Comparison of ENCODE assay signal across 17 cellular contexts in the genomic region with DNA sequence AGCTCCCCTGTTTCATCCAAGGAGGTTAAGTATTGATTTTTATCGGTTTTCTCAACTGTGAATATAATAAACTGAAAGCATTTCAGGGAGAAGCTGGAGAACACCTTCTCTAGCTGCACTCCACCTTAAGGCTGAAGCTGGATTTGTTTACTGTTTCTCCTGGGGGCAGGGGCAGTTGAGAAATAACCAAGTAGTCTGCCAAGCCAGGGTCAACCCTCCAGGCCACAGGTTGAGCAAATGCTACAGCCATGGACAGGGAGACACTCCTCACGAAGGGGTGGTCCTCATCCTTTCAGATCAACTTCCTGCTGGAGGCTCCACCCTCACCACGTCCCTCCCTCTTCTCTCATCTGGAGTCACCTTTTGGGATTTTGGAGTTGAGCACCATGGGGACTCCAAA. TPM values are rescaled to one million over a fixed set of nuclear protein-coding genes. Genes with fewer than 3 reads are reported as not detected.
A peak's percentile ranks its signal among the peaks of the same experiment; 100 is the strongest.
DNase-seq lines count a peak whose midpoint lies in the region; ATAC-seq and TF ChIP-seq lines count a peak whose summit lies in the region.
"Had no signal": no experiment of that assay in that cellular context is flagged by ENCODE, and none has a peak within 500 bp of the region (broad histone marks: within the 10 kb centered on the region; RNA-seq: fewer than 3 reads in every experiment).

A gene with protein sequence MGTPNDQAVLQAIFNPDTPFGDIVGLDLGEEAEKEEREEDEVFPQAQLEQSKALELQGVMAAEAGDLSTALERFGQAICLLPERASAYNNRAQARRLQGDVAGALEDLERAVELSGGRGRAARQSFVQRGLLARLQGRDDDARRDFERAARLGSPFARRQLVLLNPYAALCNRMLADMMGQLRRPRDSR (plus strand): TSS at position 366 of the 400 bp plus-strand sequence. CDS start 21 bp downstream, at position 387.

- no peak for ATAC-seq in CD8-positive, alpha-beta T cell
- no peak for ATAC-seq in GM18505 (IDR thresholded peaks at IDR 0.05; ENCODE audit: unreplicated experiment)
- ATAC-seq: gastroesophageal sphincter had no signal

- intact Hi-C loops in CD8-positive, alpha-beta T cell (cut with DNase I, micrococcal nuclease): no loop called here

- CTCF ChIA-PET in CD8-positive, alpha-beta T cell (lab: Charles Lee): interaction anchor here (0.6 kb wide), 1 partner anchor 88 kb away, joined by 3 read pairs; no protein-coding TSS in a partner anchor

- H3K9me3 Mint-ChIP-seq in CD8-positive, alpha-beta T cell: no peaks in the 10 kb centered on the region
- no peaks in the 10 kb centered on the region for H3K9me3 Mint-ChIP-seq in neural crest cell

- no peak within 1 kb of the TSS for H3K27ac ChIP-seq in CD8-positive, alpha-beta T cell (ENCODE audit: low read depth, low read length)
- peak within 1 kb of the TSS in 1 of 4 donors; percentile 97 for H3K27ac ChIP-seq in Peyer's patch
- H3K27ac ChIP-seq: gastroesophageal sphincter, ovary, tibial artery had no signal

- in situ Hi-C loops in G401 (cut with HindIII; ENCODE audit: low sequenced_read_pairs): loop anchor here (5.0 kb wide), 1 partner anchor 50 kb away; no protein-coding TSS in a partner anchor

- TF ChIP-seq CTCF in CD8-positive, alpha-beta T cell (IDR thresholded peaks at IDR 0.05): no peak
- TF ChIP-seq CTCF in Peyer's patch (IDR thresholded peaks at IDR 0.05) (no peak), fibroblast of pulmonary artery (IDR thresholded peaks at IDR 0.05; ENCODE audit: low read length, missing control alignments) (no peak), neural crest cell (conservative IDR thresholded peaks at IDR 0.05) (no peak)

- POLR2A ChIA-PET in CD8-positive, alpha-beta T cell (lab: Charles Lee): interaction anchor here (0.6 kb wide), 1 partner anchor 425 kb away, joined by 5 read pairs; no protein-coding TSS in a partner anchor

- H3K36me3 ChIP-seq in CD8-positive, alpha-beta T cell (ENCODE audit: insufficient read depth, low read length): peaks cover 11% of the 10 kb centered on the region
- H3K36me3 ChIP-seq in Peyer's patch: peaks cover 0 to 29% (median 0%) of the 10 kb centered on the region in 3 donors
- H3K36me3 ChIP-seq: ovary had no signal

- H3K27ac Mint-ChIP-seq in CD8-positive, alpha-beta T cell: peak within 1 kb of the TSS; percentile 58
- H3K27ac Mint-ChIP-seq in neural crest cell (ENCODE audit: unreplicated experiment): no peak within 1 kb of the TSS

- TF ChIP-seq POLR2A in Peyer's patch (IDR thresholded peaks at IDR 0.05) (no peak), GM18505 (IDR thresholded peaks at IDR 0.05; ENCODE audit: borderline replicate concordance, extremely low read depth, insufficient read depth, insufficient read length) (no peak)

- H3K4me3 Mint-ChIP-seq in CD8-positive, alpha-beta T cell: no peak within 1 kb of the TSS
- H3K4me3 Mint-ChIP-seq in neural crest cell: peak within 1 kb of the TSS; percentile 62

- peaks cover 37% of the 10 kb centered on the region for H3K4me1 Mint-ChIP-seq in CD8-positive, alpha-beta T cell (ENCODE audit: low read depth)
- peaks cover 25% of the 10 kb centered on the region for H3K4me1 Mint-ChIP-seq in neural crest cell

- no peak within 1 kb of the TSS for H3K4me3 ChIP-seq in CD8-positive, alpha-beta T cell (ENCODE audit: low read depth, low read length)
- H3K4me3 ChIP-seq in Peyer's patch: peak within 1 kb of the TSS in 2 of 4 donors; percentile 23
- no peak within 1 kb of the TSS for H3K4me3 ChIP-seq in fibroblast of pulmonary artery (replicated peaks; ENCODE audit: low read depth, low read length)
- H3K4me3 ChIP-seq: gastroesophageal sphincter, ovary, tibial artery had no signal

- DNase-seq in CD8-positive, alpha-beta T cell: no peak
- DNase-seq in Peyer's patch (no peak), fibroblast of pulmonary artery (ENCODE audit: low read depth) (peak; percentile 3), neural crest cell (ENCODE audit: low read depth, low spot score) (no peak), GOT3 (lab: John Stamatoyannopoulos, UW) (no peak), G401 (ENCODE audit: low spot score) (no peak)
- DNase-seq: amygdala; Caco-2; caudate nucleus; erythroblast; NCI-H1417; ovary; stimulated activated CD4-positive, alpha-beta T cell treated with anti-CD3 and anti-CD28 coated beads, Interleukin-1b, Interleukin-23, amount 100 ng/mL, for 48 hours; stimulated activated naive CD4-positive, alpha-beta T cell treated with Interleukin-2 at 50 U/mL for 16 hours; tibial artery had no signal

- H3K9me3 ChIP-seq in CD8-positive, alpha-beta T cell (ENCODE audit: low read length): no peaks in the 10 kb centered on the region
- H3K9me3 ChIP-seq in Peyer's patch: no peaks in the 10 kb centered on the region
- H3K9me3 ChIP-seq: Caco-2, gastroesophageal sphincter, ovary, tibial artery had no signal

- peaks cover 30% of the 10 kb centered on the region for H3K36me3 Mint-ChIP-seq in CD8-positive, alpha-beta T cell
- H3K36me3 Mint-ChIP-seq in neural crest cell (ENCODE audit: low read depth): peaks cover 8% of the 10 kb centered on the region

- H3K27me3 Mint-ChIP-seq in CD8-positive, alpha-beta T cell (ENCODE audit: low read depth): no peaks in the 10 kb centered on the region
- no peaks in the 10 kb centered on the region for H3K27me3 Mint-ChIP-seq in neural crest cell (ENCODE audit: low read depth)

- H3K27me3 ChIP-seq in CD8-positive, alpha-beta T cell (ENCODE audit: insufficient read depth, low read length): no peaks in the 10 kb centered on the region
- H3K27me3 ChIP-seq in Peyer's patch: no peaks in the 10 kb centered on the region
- H3K27me3 ChIP-seq: gastroesophageal sphincter, ovary, tibial artery had no signal

- H3K4me1 ChIP-seq in CD8-positive, alpha-beta T cell (ENCODE audit: insufficient read depth, low read length): peaks cover 23% of the 10 kb centered on the region
- peaks cover 0 to 21% (median 6%) of the 10 kb centered on the region in 4 donors for H3K4me1 ChIP-seq in Peyer's patch

RNA-seq across cellular contexts. Expression of the gene that starts here (rescaled TPM):
- under 1 TPM in 1 of 2 experiments, not detected in 1; 0.65 TPM for total RNA-seq in CD8-positive, alpha-beta T cell
- total RNA-seq in Peyer's patch (10 to 100 TPM in 3 of 4 donors, 1 to 10 TPM in 1; 5.8 to 68.4 (median 37.5) TPM), neural crest cell (1.1 and 1.2 TPM in 2 replicates)
- total RNA-seq in G401 (2014; rRNA removed; shearing (Covaris generic)): 3.3 TPM in 1 of 2 replicates, not detected in the other
